In genomic region chr1:65264197-65264929, GRCh38 we compare ENCODE assay signal across 8 cellular contexts. TPM values are rescaled to one million over a fixed set of nuclear protein-coding genes. Genes with fewer than 3 reads are reported as not detected.
DNase-seq lines count a peak whose midpoint lies in the region; ATAC-seq and TF ChIP-seq lines count a peak whose summit lies in the region.

No MANE protein-coding gene starts in this region.

- no peaks in the 10 kb centered on the region for H3K9me3 Mint-ChIP-seq in CD4-positive, alpha-beta T cell

- H3K36me3 ChIP-seq in hepatocyte (replicated peaks; ENCODE audit: insufficient read depth, low read depth): no peaks in the 10 kb centered on the region

- no peaks in the 10 kb centered on the region for H3K9me3 ChIP-seq in CD4-positive, alpha-beta T cell (ENCODE audit: control insufficient read depth, low read length)
- no peaks in the 10 kb centered on the region for H3K9me3 ChIP-seq in hepatocyte (ENCODE audit: low read depth)

- H3K36me3 Mint-ChIP-seq in CD4-positive, alpha-beta T cell (ENCODE audit: low read depth): no peaks in the 10 kb centered on the region

- TF ChIP-seq POLR2A in NB4 (IDR thresholded peaks at IDR 0.05; ENCODE audit: extremely low read depth, insufficient read length): no peak

- intact Hi-C loops in CD4-positive, alpha-beta T cell (cut with DNase I, micrococcal nuclease): no loop called here

- CTCF ChIA-PET in CD4-positive, alpha-beta T cell (lab: Charles Lee): interaction anchor here (1.4 kb wide), 1 partner anchor 10 kb away, joined by 4 read pairs; no protein-coding TSS in a partner anchor

- no peaks in the 10 kb centered on the region for H4K20me1 ChIP-seq in hepatocyte (ENCODE audit: insufficient read depth, poor library complexity, severe bottlenecking)

- no peak for DNase-seq in CD4-positive, alpha-beta T cell
- peak; percentile 2 for DNase-seq in NB4 (ENCODE audit: low read depth)
- peak; percentile 46 for DNase-seq in amniotic stem cell (lab: John Stamatoyannopoulos, UW)
- DNase-seq in hepatocyte (ENCODE audit: low spot score): peak; percentile 47
- no peak for DNase-seq in retinal pigment epithelial cell (ENCODE audit: low read depth)

- H2AFZ ChIP-seq in hepatocyte: no peak overlapping the region

- peaks cover 37% of the 10 kb centered on the region for H3K27me3 ChIP-seq in CD4-positive, alpha-beta T cell (ENCODE audit: control insufficient read depth, insufficient read depth, low read length)
- no peaks in the 10 kb centered on the region for H3K27me3 ChIP-seq in hepatocyte

- POLR2A ChIA-PET in CD4-positive, alpha-beta T cell (lab: Charles Lee): interaction anchor here (1.6 to 4.7 kb wide), 2 partner anchors 10 to 156 kb away, joined by 6 to 37 read pairs; partner anchors contain the start of genes LEPR and LEPROT

- H3K27ac ChIP-seq in CD4-positive, alpha-beta T cell (ENCODE audit: low read depth, low read length): no peak overlapping the region
- H3K27ac ChIP-seq in hepatocyte: no peak overlapping the region

- peak overlapping the region; percentile 16 for H3K4me3 Mint-ChIP-seq in CD4-positive, alpha-beta T cell

- no peak for ATAC-seq in CD4-positive, alpha-beta T cell (ENCODE audit: poor library complexity)
- ATAC-seq in HG02885 (IDR thresholded peaks at IDR 0.05; ENCODE audit: poor library complexity, unreplicated experiment) (no peak), HG03135 (IDR thresholded peaks at IDR 0.05; ENCODE audit: unreplicated experiment) (no peak)
- no peak for ATAC-seq in activated CD4-positive, CD25-positive, alpha-beta regulatory T cell treated with anti-CD3 and anti-CD28 coated beads, Interleukin-2, amount 50 U/mL, for 24 hours

- H3K4me2 ChIP-seq in hepatocyte: peak overlapping the region; percentile 98

- H3K4me1 Mint-ChIP-seq in CD4-positive, alpha-beta T cell (ENCODE audit: low read depth): peaks cover 22% of the 10 kb centered on the region

- TF ChIP-seq CTCF in CD4-positive, alpha-beta T cell (IDR thresholded peaks at IDR 0.05): no peak
- TF ChIP-seq CTCF in NB4 (IDR thresholded peaks at IDR 0.05; ENCODE audit: low read depth, low read length): no peak
- no peak for TF ChIP-seq CTCF in hepatocyte (IDR thresholded peaks at IDR 0.05; ENCODE audit: poor library complexity)
- TF ChIP-seq CTCF in retinal pigment epithelial cell (conservative IDR thresholded peaks at IDR 0.05; ENCODE audit: low read depth, low read length): no peak

- H3K79me2 ChIP-seq in hepatocyte: peaks cover 3% of the 10 kb centered on the region

- H3K4me3 ChIP-seq in NB4 (ENCODE audit: low read depth, low read length) (no peak overlapping the region), hepatocyte (peak overlapping the region; percentile 26), retinal pigment epithelial cell (ENCODE audit: low read length) (peak overlapping the region; percentile 41)

- no peak overlapping the region for H3K27ac Mint-ChIP-seq in CD4-positive, alpha-beta T cell

- WGBS in hepatocyte (ENCODE audit: low lambda C conversion rate, missing lambda C conversion rate): 13% methylated on average over 15 of the region's 15 CpGs

- no peaks in the 10 kb centered on the region for H3K9me2 ChIP-seq in hepatocyte (replicated peaks; ENCODE audit: insufficient read depth)

- peaks cover 8% of the 10 kb centered on the region for H3K4me1 ChIP-seq in hepatocyte (ENCODE audit: insufficient read depth)

- H3K27me3 Mint-ChIP-seq in CD4-positive, alpha-beta T cell: peaks cover 35% of the 10 kb centered on the region

RNA-seq across cellular contexts. Expression of gene DNAJC6, which starts 45.0 kb away (rescaled TPM):
- total RNA-seq in CD4-positive, alpha-beta T cell: 1 to 10 TPM; 2.4 to 2.5 TPM
- 5.7 and 11.2 TPM in 2 replicates for total RNA-seq in hepatocyte
- 6.0 and 9.3 TPM in 2 replicates for polyA plus RNA-seq in hepatocyte

Comparison
In these comparisons a context has a peak if more than half of its experiments do, and no peak if none do; other contexts are left out.
1. DNase-seq: peak in NB4 (single experiment), amniotic stem cell (single experiment) and hepatocyte (single experiment); none in CD4-positive, alpha-beta T cell (0 of 10) and retinal pigment epithelial cell (single experiment).